ENCODE assay signal across 1 cellular context in the genomic region with DNA sequence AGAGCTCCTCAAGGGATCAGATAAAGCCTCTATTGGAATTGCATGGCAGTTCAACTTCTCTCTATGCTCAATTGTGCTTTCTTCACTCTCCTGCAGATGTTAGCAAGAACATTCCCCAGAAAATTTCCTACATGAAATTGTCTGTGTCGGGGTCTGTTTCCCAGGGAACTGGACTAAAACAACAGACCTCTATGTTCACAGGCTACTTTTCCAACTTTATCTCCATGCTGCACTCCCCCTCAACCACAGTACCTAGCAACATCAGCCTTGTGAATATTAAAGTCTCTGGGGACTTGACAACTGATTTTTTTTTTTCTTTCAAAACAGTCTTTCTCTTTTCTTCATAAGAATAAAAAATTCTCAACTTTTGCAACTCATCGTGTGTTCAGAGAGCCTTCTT.
TF ChIP-seq lines count a peak whose summit lies in the region.

No MANE protein-coding gene starts in this region.

TF ChIP-seq in H1, 55 proteins besides CTCF, POLR2A, EP300 and RAD21 (continued from another document):
- TF ChIP-seq, protein P1, sequence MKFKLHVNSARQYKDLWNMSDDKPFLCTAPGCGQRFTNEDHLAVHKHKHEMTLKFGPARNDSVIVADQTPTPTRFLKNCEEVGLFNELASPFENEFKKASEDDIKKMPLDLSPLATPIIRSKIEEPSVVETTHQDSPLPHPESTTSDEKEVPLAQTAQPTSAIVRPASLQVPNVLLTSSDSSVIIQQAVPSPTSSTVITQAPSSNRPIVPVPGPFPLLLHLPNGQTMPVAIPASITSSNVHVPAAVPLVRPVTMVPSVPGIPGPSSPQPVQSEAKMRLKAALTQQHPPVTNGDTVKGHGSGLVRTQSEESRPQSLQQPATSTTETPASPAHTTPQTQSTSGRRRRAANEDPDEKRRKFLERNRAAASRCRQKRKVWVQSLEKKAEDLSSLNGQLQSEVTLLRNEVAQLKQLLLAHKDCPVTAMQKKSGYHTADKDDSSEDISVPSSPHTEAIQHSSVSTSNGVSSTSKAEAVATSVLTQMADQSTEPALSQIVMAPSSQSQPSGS (IDR thresholded peaks at IDR 0.05; ENCODE audit: low read length), result no peak
- no peak for TF ChIP-seq CTBP2 (IDR thresholded peaks at IDR 0.05; ENCODE audit: borderline replicate concordance, insufficient read depth, insufficient read length, low read length)
